ENCODE assay signal across 11 cellular contexts in genomic region chr3:48560648-48561018, GRCh38. TPM values are rescaled to one million over a fixed set of nuclear protein-coding genes. Genes with fewer than 3 reads are reported as not detected.
DNase-seq lines count a peak whose midpoint lies in the region; ATAC-seq and TF ChIP-seq lines count a peak whose summit lies in the region.
"Had no signal": no experiment of that assay in that cellular context is flagged by ENCODE, and none has a peak within 500 bp of the region (broad histone marks: within the 10 kb centered on the region; RNA-seq: fewer than 3 reads in every experiment).

No MANE protein-coding gene starts in this region.

- peak overlapping the region; percentile 74 to 84 for H3K4me3 Mint-ChIP-seq in CD14-positive monocyte
- H3K4me3 Mint-ChIP-seq: activated naive CD4-positive, alpha-beta T cell treated with anti-CD3 and anti-CD28 coated beads, Interleukin-2, amount 10 ng/mL, durations not matched to agents 7 days and 5 days had no signal

- peaks cover 0 to 2% (median 0%) of the 10 kb centered on the region in 7 donors for H3K9me3 Mint-ChIP-seq in CD14-positive monocyte
- H3K9me3 Mint-ChIP-seq: activated naive CD4-positive, alpha-beta T cell treated with anti-CD3 and anti-CD28 coated beads, Interleukin-2, amount 10 ng/mL, durations not matched to agents 7 days and 5 days had no signal

- H3K36me3 Mint-ChIP-seq in CD14-positive monocyte, result peaks cover 0 to 2% of the 10 kb centered on the region in 2 donors

- TF ChIP-seq CTCF in CD14-positive monocyte (IDR thresholded peaks at IDR 0.05) (peak; percentile 36), esophagus muscularis mucosa (IDR thresholded peaks at IDR 0.05) (no peak), parathyroid adenoma (IDR thresholded peaks at IDR 0.05) (no peak)

- H3K9me3 ChIP-seq in esophagus muscularis mucosa (no peaks in the 10 kb centered on the region), parathyroid adenoma (ENCODE audit: control insufficient read depth, low read length) (no peaks in the 10 kb centered on the region)

- no peak overlapping the region for H3K9ac ChIP-seq in parathyroid adenoma
- H3K9ac ChIP-seq: KMS-11 had no signal

- peaks cover 84% of the 10 kb centered on the region for H3K4me1 Mint-ChIP-seq in CD14-positive monocyte

- 3% methylated on average over 4 of the region's 5 CpGs for WGBS in esophagus muscularis mucosa

- H3K27ac ChIP-seq in esophagus muscularis mucosa (replicated peaks in 1 of 4) (peak overlapping the region; percentile 64 to 78 (median 74)), parathyroid adenoma (peak overlapping the region; percentile 24)
- H3K27ac ChIP-seq: KMS-11 had no signal

- H3K4me3 ChIP-seq in esophagus muscularis mucosa (peak overlapping the region; percentile 47 to 56 (median 51)), parathyroid adenoma (ENCODE audit: low read depth, low read length) (no peak overlapping the region)

- H3K79me2 ChIP-seq in parathyroid adenoma, result no peaks in the 10 kb centered on the region

- H3K4me1 ChIP-seq in esophagus muscularis mucosa (peaks cover 42 to 61% (median 54%) of the 10 kb centered on the region in 4 donors), parathyroid adenoma (peaks cover 19% of the 10 kb centered on the region)

- H3K27me3 Mint-ChIP-seq in CD14-positive monocyte (ENCODE audit: low read depth in 3 of 3), result peaks cover 0 to 10% (median 1%) of the 10 kb centered on the region in 3 donors

- DNase-seq in CD14-positive monocyte (ENCODE audit: low spot score), result no peak
- peak; percentile 68 for DNase-seq in NCI-H82 (lab: John Stamatoyannopoulos, UW)
- DNase-seq in esophagus muscularis mucosa (ENCODE audit: extremely low spot score), result no peak
- no peak for DNase-seq in NCI-H2196 (lab: John Stamatoyannopoulos, UW; ENCODE audit: unreplicated experiment)
- DNase-seq in NCI-H187 treated with DMSO at 0.1 percent for 48 hours (lab: John Stamatoyannopoulos, UW), result no peak
- DNase-seq: T-helper 1 cell had no signal

- H3K36me3 ChIP-seq in esophagus muscularis mucosa (no peaks in the 10 kb centered on the region), parathyroid adenoma (ENCODE audit: control insufficient read depth, insufficient read depth, low read length) (no peaks in the 10 kb centered on the region)

- H3K4me2 ChIP-seq in parathyroid adenoma (ENCODE audit: low read length), result peak overlapping the region; percentile 22
- H3K4me2 ChIP-seq: KMS-11 had no signal

- H2AFZ ChIP-seq in parathyroid adenoma, result peak overlapping the region; percentile 83

- intact Hi-C loops in CD14-positive monocyte (cut with micrococcal nuclease), result no loop called here
- intact Hi-C loops in esophagus muscularis mucosa (cut with DNase I), result no loop called here

- H3K27ac Mint-ChIP-seq in CD14-positive monocyte, result peak overlapping the region; percentile 96 to 99 (median 98)
- H3K27ac Mint-ChIP-seq: activated naive CD4-positive, alpha-beta T cell treated with anti-CD3 and anti-CD28 coated beads, Interleukin-2, amount 10 ng/mL, durations not matched to agents 7 days and 5 days had no signal

- no peak for TF ChIP-seq POLR2A in esophagus muscularis mucosa (IDR thresholded peaks at IDR 0.05; ENCODE audit: low read depth)

- ATAC-seq in GM19397 (IDR thresholded peaks at IDR 0.05; ENCODE audit: unreplicated experiment) (no peak), HG02798 (IDR thresholded peaks at IDR 0.05; ENCODE audit: poor library complexity, unreplicated experiment) (no peak)

- H3K27me3 ChIP-seq in esophagus muscularis mucosa (no peaks in the 10 kb centered on the region), parathyroid adenoma (ENCODE audit: control insufficient read depth, insufficient read depth, low read length) (no peaks in the 10 kb centered on the region)

- no peak for TF ChIP-seq EP300 in esophagus muscularis mucosa (IDR thresholded peaks at IDR 0.05)

RNA-seq across cellular contexts. Expression of gene UCN2, which starts 2.9 kb away (rescaled TPM):
- not detected for polyA plus RNA-seq in CD14-positive monocyte
- not detected for total RNA-seq in esophagus muscularis mucosa

RNA-seq across cellular contexts. Expression of gene PFKFB4, which starts 4.0 kb away (rescaled TPM):
- polyA plus RNA-seq in CD14-positive monocyte, result 10 to 100 TPM; 32.2 to 34.9 TPM
- 1 to 10 TPM; 1.8 to 2.9 (median 1.9) TPM for total RNA-seq in esophagus muscularis mucosa

RNA-seq across cellular contexts. Expression of gene COL7A1, which starts 34.5 kb away (rescaled TPM):
- under 1 TPM in 1 of 2 donors, not detected in 1; 0.37 TPM for polyA plus RNA-seq in CD14-positive monocyte
- 1 to 10 TPM; 1.2 to 2.9 (median 2.1) TPM for total RNA-seq in esophagus muscularis mucosa

RNA-seq across cellular contexts. Expression of gene UQCRC1, which starts 48.8 kb away (rescaled TPM):
- polyA plus RNA-seq in CD14-positive monocyte, result 100 to 1,000 TPM; 350 to 409 TPM
- total RNA-seq in esophagus muscularis mucosa, result 100 to 1,000 TPM; 265 to 340 (median 295) TPM

RNA-seq across cellular contexts. Expression of gene SHISA5, which starts 56.7 kb away (rescaled TPM):
- polyA plus RNA-seq in CD14-positive monocyte, result 100 to 1,000 TPM; 242 to 266 TPM
- 100 to 1,000 TPM; 101 to 158 (median 148) TPM for total RNA-seq in esophagus muscularis mucosa
